ENCODE assay signal across 21 cellular contexts in the genomic region with DNA sequence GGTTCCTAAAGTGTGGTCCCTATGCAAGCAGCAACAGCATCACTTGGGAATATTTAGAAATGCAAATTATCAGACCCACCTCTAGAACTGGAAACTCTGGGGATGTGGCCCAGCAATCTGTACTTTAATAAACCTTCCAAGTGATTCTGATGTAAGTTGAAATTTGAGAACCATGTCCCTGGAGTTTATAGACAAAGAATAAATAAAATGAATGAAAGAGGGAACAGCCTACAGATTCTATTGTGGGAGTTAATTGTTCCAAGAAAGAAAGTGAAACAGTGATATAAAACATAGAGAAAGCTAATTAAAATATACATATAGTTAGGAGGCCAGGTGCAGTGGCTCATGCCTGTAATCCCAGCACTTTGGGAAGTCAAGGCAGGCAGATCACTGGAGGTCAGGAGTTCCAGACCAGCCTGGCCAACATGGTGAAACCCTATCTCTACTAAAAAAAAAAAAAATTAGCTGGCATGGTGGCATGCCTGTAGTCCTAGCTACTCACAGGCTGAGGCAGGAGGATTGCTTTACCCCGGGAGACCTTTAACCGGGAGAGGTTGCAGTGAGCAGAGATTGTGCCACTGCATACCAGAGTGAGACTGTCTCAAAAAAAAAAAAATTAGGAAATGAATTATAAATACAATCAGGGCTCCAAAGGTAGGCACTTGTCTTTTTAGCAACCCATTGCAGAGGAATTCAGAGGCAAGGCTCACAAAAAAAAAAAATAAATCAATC.
"Had no signal": no experiment of that assay in that cellular context is flagged by ENCODE, and none has a peak within 500 bp of the region (broad histone marks: within the 10 kb centered on the region; RNA-seq: fewer than 3 reads in every experiment).

No MANE protein-coding gene starts in this region.

- H3K9me3 ChIP-seq: esophagus muscularis mucosa, ovary, prostate gland, thyroid gland, upper lobe of right lung had no signal

- H3K27ac ChIP-seq: coronary artery, esophagus muscularis mucosa, heart left ventricle, ovary, prostate gland, spleen, thyroid gland, upper lobe of right lung had no signal

- H3K27me3 ChIP-seq: esophagus muscularis mucosa, heart left ventricle, spleen, thyroid gland, upper lobe of right lung had no signal

- DNase-seq: activated CD4-positive, alpha-beta memory T cell treated with anti-CD3 and anti-CD28 coated beads, Interleukin-2, amount 10 ng/mL, durations not matched to agents 7 days and 5 days; activated CD4-positive, alpha-beta T cell treated with anti-CD3 and anti-CD28 coated beads, Interleukin-2, amount 10 ng/mL, durations not matched to agents 24 days and 14 days; activated effector memory CD4-positive, alpha-beta T cell treated with Interleukin-2 at 50 U/mL for 16 hours; activated naive CD4-positive, alpha-beta T cell treated with anti-CD3 and anti-CD28 coated beads for 36 hours; activated naive CD8-positive, alpha-beta T cell treated with anti-CD3 and anti-CD28 coated beads, Interleukin-2, amount 10 ng/mL, durations not matched to agents 7 days and 5 days; activated T-cell treated with anti-CD3 and anti-CD28 coated beads, Interleukin-2, amount 50 U/mL, for 72 hours; amygdala; heart left ventricle; midbrain; ovary; spleen; stimulated activated CD4-positive, alpha-beta T cell treated with anti-CD3 and anti-CD28 coated beads, Interleukin-4, amount 100 ng/mL, for 24 hours; stimulated activated naive CD4-positive, alpha-beta T cell treated with Interleukin-2 at 50 U/mL for 16 hours; substantia nigra; thyroid gland; upper lobe of right lung had no signal

- ATAC-seq: activated CD4-positive, CD25-positive, alpha-beta regulatory T cell treated with anti-CD3 and anti-CD28 coated beads, Interleukin-2, amount 50 U/mL, for 24 hours; activated T-cell treated with anti-CD3 and anti-CD28 coated beads, Interleukin-2, amount 50 U/mL, for 72 hours; heart left ventricle; natural killer cell treated with Interleukin-12 subunit alpha and Interleukin-12 subunit beta and Interleukin-15 and Interleukin-18, amount 100 ng/mL, for 72 hours; upper lobe of right lung had no signal

- H3K4me1 ChIP-seq: esophagus muscularis mucosa, heart left ventricle, prostate gland, spleen, thyroid gland, upper lobe of right lung had no signal

- H3K36me3 ChIP-seq: esophagus muscularis mucosa, heart left ventricle, ovary, prostate gland, spleen, thyroid gland, upper lobe of right lung had no signal

- H3K4me3 ChIP-seq: coronary artery, esophagus muscularis mucosa, heart left ventricle, ovary, prostate gland, spleen, thyroid gland, upper lobe of right lung had no signal
